Comparison of ENCODE assay signal across 14 cellular contexts in the genomic region with DNA sequence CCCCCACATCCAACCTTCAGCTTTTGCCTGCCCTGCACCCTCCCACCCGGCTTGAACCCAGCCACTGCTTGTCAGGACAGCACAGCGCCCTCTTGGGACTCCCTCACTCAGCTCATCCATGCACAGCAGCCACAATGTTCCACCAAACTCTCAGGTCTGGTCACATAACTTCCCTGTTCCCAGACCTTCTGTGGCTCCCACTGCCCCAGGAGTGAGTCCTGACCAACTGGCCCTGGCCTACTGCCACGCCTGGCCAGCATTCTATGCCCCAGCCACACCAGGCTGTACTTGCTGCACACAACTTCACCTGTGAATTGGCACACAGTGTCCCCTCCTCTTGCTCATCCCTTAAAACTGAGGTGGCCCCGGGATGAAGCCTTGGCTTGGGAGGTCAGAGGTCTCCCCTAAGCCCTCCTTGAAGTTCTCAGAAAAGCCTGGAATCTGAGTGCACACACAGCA. TPM values are rescaled to one million over a fixed set of nuclear protein-coding genes. Genes with fewer than 3 reads are reported as not detected.
DNase-seq lines count a peak whose midpoint lies in the region; ATAC-seq, FAIRE-seq and TF ChIP-seq lines count a peak whose summit lies in the region.
"Had no signal": no experiment of that assay in that cellular context is flagged by ENCODE, and none has a peak within 500 bp of the region (broad histone marks: within the 10 kb centered on the region; RNA-seq: fewer than 3 reads in every experiment).

No MANE protein-coding gene starts in this region.

- H3K36me3 Mint-ChIP-seq in WTC11: peaks cover 74% of the 10 kb centered on the region

- TF ChIP-seq CTCF in right atrium auricular region (IDR thresholded peaks at IDR 0.05) (no peak), WTC11 (IDR thresholded peaks at IDR 0.05) (no peak), HepG2 (CRISPR knock-in tag; IDR thresholded peaks at IDR 0.05) (peak; percentile 34; the same call in 1 of the 2 replicates)

- ATAC-seq in Right ventricle myocardium inferior (no peak), WTC11 (peak; percentile 46), HepG2 (no peak), HG03520 (IDR thresholded peaks at IDR 0.05; ENCODE audit: unreplicated experiment) (no peak), HG03460 (IDR thresholded peaks at IDR 0.05; ENCODE audit: unreplicated experiment) (no peak)

- DNase-seq in right atrium auricular region (ENCODE audit: low spot score) (peak; percentile 52), Right ventricle myocardium inferior (ENCODE audit: missing footprints) (no peak), WTC11 (ENCODE audit: low spot score) (peak; percentile 32), HepG2 (ENCODE audit: low spot score) (no peak), NCI-H2107 treated with DMSO at 0.1 percent for 48 hours (lab: John Stamatoyannopoulos, UW; ENCODE audit: unreplicated experiment) (no peak), HEK293T (ENCODE audit: extremely low spot score) (no peak)
- DNase-seq: activated CD4-positive, alpha-beta T cell treated with anti-CD3 and anti-CD28 coated beads, Interleukin-2, amount 10 ng/mL, durations not matched to agents 24 days and 14 days; NCI-H1694 treated with DMSO at 0.1 percent for 48 hours; SHP77 treated with DMSO at 0.1 percent for 48 hours had no signal

- no peaks in the 10 kb centered on the region for H3K4me1 ChIP-seq in right atrium auricular region
- no peaks in the 10 kb centered on the region for H3K4me1 ChIP-seq in HepG2 (ENCODE audit: insufficient read depth, low read length)

- H2AFZ ChIP-seq in HepG2 (ENCODE audit: low read length): no peak overlapping the region

- no peak overlapping the region for H3K27ac Mint-ChIP-seq in WTC11
- H3K27ac Mint-ChIP-seq: activated CD4-positive, alpha-beta T cell treated with anti-CD3 and anti-CD28 coated beads, Interleukin-2, amount 10 ng/mL, durations not matched to agents 24 days and 14 days had no signal

- H3K27me3 ChIP-seq in right atrium auricular region (no peaks in the 10 kb centered on the region), HepG2 (ENCODE audit: control insufficient read depth in 1 of 2, insufficient read depth in 2 of 2, low read length in 2 of 2) (no peaks in the 10 kb centered on the region)

- CTCF ChIA-PET in WTC11 (lab: Charles Lee) (interaction anchor here (1.0 to 3.9 kb wide), 7 partner anchors 8 to 130 kb away, joined by 3 to 49 read pairs (median 3); a partner anchor contains a TSS), HepG2 (lab: Yijun Ruan, JAX; ENCODE audit: low intra/inter-chr PET ratio, low total read pairs) (interaction anchor here (1.6 kb wide), 1 partner anchor 27 kb away, joined by 5 read pairs; no protein-coding TSS in a partner anchor), HEK293T (lab: Yijun Ruan, JAX) (interaction anchor here (0.9 to 3.7 kb wide), 5 partner anchors 8 to 135 kb away, joined by 3 to 35 read pairs (median 4); no protein-coding TSS in a partner anchor)

- TF ChIP-seq RAD21 in HepG2 (CRISPR knock-in tag; IDR thresholded peaks at IDR 0.05): no peak

- BruUV-seq in HepG2 (replicated peaks; lab: Mats Ljungman, UMichigan): no TSS peak

- H3K9me3 ChIP-seq in right atrium auricular region: no peaks in the 10 kb centered on the region
- H3K9me3 ChIP-seq in HepG2 (ENCODE audit: low read length): no peaks in the 10 kb centered on the region

- peaks cover 91% of the 10 kb centered on the region for H3K36me3 ChIP-seq in right atrium auricular region
- peaks cover 83 to 100% of the 10 kb centered on the region in 2 experiments for H3K36me3 ChIP-seq in HepG2 (replicated peaks in 1 of 2; ENCODE audit: control insufficient read depth in 1 of 2, insufficient read depth in 2 of 2, low read length in 2 of 2)

- 0 out of 4 replicates have a peak, but pooled peaks of 1 of the 2 experiments have one; percentile 12 for TF ChIP-seq POLR2A in HepG2 (IDR thresholded peaks at IDR 0.05; ENCODE audit: insufficient read depth in 1 of 2, low read depth in 2 of 2, low read length in 2 of 2)

- H3K79me2 ChIP-seq in HepG2 (ENCODE audit: insufficient read depth, low read length): no peaks in the 10 kb centered on the region

- FAIRE-seq in HepG2 (lab: Jason Lieb, UNC): no peak

- H4K20me1 ChIP-seq in HepG2 (ENCODE audit: insufficient read depth, low read length): peaks cover 12% of the 10 kb centered on the region; the same call in 1 of the 2 replicates

- no peaks in the 10 kb centered on the region for H3K9me3 Mint-ChIP-seq in WTC11
- H3K9me3 Mint-ChIP-seq: activated CD4-positive, alpha-beta T cell treated with anti-CD3 and anti-CD28 coated beads, Interleukin-2, amount 10 ng/mL, durations not matched to agents 24 days and 14 days; brain; CD8-positive, alpha-beta memory T cell had no signal

- TF ChIP-seq EP300 in HepG2 (IDR thresholded peaks at IDR 0.05; ENCODE audit: low read depth in 2 of 2, low read length in 2 of 2) (no peak), HepG2 (CRISPR knock-in tag; IDR thresholded peaks at IDR 0.05; ENCODE audit: borderline replicate concordance) (no peak)

- 95% methylated on average over 3 of the region's 4 CpGs for WGBS in HepG2 (ENCODE audit: low lambda C conversion rate)

- no peak overlapping the region for H3K4me3 Mint-ChIP-seq in WTC11
- H3K4me3 Mint-ChIP-seq: activated CD4-positive, alpha-beta T cell treated with anti-CD3 and anti-CD28 coated beads, Interleukin-2, amount 10 ng/mL, durations not matched to agents 24 days and 14 days; brain; CD8-positive, alpha-beta memory T cell had no signal

- H3K27ac ChIP-seq in right atrium auricular region: no peak overlapping the region
- no peak overlapping the region for H3K27ac ChIP-seq in HepG2 (ENCODE audit: extremely low read length, insufficient read depth, low read length)

- H3K4me1 Mint-ChIP-seq in WTC11: no peaks in the 10 kb centered on the region
- H3K4me1 Mint-ChIP-seq: activated CD4-positive, alpha-beta T cell treated with anti-CD3 and anti-CD28 coated beads, Interleukin-2, amount 10 ng/mL, durations not matched to agents 24 days and 14 days; brain; CD8-positive, alpha-beta memory T cell had no signal

- H3K27me3 Mint-ChIP-seq in WTC11 (ENCODE audit: low read depth): no peaks in the 10 kb centered on the region
- H3K27me3 Mint-ChIP-seq: activated CD4-positive, alpha-beta T cell treated with anti-CD3 and anti-CD28 coated beads, Interleukin-2, amount 10 ng/mL, durations not matched to agents 24 days and 14 days had no signal

- POLR2A ChIA-PET in WTC11 (lab: Charles Lee): interaction anchor here (1.4 kb wide), 1 partner anchor 23 kb away, joined by 5 read pairs; no protein-coding TSS in a partner anchor
- POLR2A ChIA-PET in HepG2 (lab: Yijun Ruan, JAX): interaction anchor here (0.9 to 1.5 kb wide), 2 partner anchors 9 to 31 kb away, joined by 3 to 5 read pairs; a partner anchor contains a TSS
- POLR2A ChIA-PET in HEK293T (lab: Yijun Ruan, JAX): interaction anchor here (2.4 kb wide), 1 partner anchor 27 kb away, joined by 8 read pairs; no protein-coding TSS in a partner anchor

- intact Hi-C loops in Right ventricle myocardium inferior (cut with DNase I): no loop called here
- intact Hi-C loops in HepG2 (cut with micrococcal nuclease; ENCODE audit: unreplicated experiment): no loop called here

- H3K4me3 ChIP-seq in right atrium auricular region (no peak overlapping the region), HepG2 (replicated peaks in 1 of 3; ENCODE audit: insufficient read depth in 1 of 3, low read depth in 2 of 3, low read length in 3 of 3) (no peak overlapping the region)

- no peak overlapping the region for H3K4me2 ChIP-seq in HepG2 (ENCODE audit: low read depth, low read length)

- no peak overlapping the region for H3K9ac ChIP-seq in HepG2 (ENCODE audit: insufficient read depth, low read depth, low read length)

- in situ Hi-C loops in HepG2 (cut with HindIII; ENCODE audit: extremely low pct_ligation_motif_present, low pct_unique_long_range_greater_than_20kb): no loop called here

RNA-seq across cellular contexts. Expression of a gene that starts 21.0 kb away (rescaled TPM):
- total RNA-seq in right atrium auricular region (10 to 100 TPM; 69.4 to 73.0 TPM), Right ventricle myocardium inferior (45.4 TPM), WTC11 (2021) (119 to 143 TPM (median 125 TPM) in 3 replicates), HepG2 (2016; rRNA removed; fragmentation: Illumina TruSeq; extraction: Trizol) (25.4 and 86.0 TPM in 2 replicates)
- total RNA-seq in HepG2 (2016; cell fraction: cytosol; rRNA removed; fragmentation: Illumina TruSeq; extraction: Trizol; ENCODE audit: low read depth): 33.1 and 33.9 TPM in 2 replicates
- 23.9 and 92.3 TPM in 2 replicates for total RNA-seq in HepG2 (2016; cell fraction: insoluble cytoplasmic fraction; rRNA removed; fragmentation: Illumina TruSeq; extraction: Trizol)
- total RNA-seq in HepG2 (2016; cell fraction: membrane; rRNA removed; fragmentation: Illumina TruSeq; extraction: Trizol): 30.7 and 31.8 TPM in 2 replicates
- 140 and 158 TPM in 2 replicates for total RNA-seq in HepG2 (2016; cell fraction: nucleus; rRNA removed; fragmentation: Illumina TruSeq; extraction: Trizol)
- polyA plus RNA-seq in HepG2 (2011; rRNA removed): 143 and 179 TPM in 2 replicates
- polyA plus RNA-seq in HepG2 (2011; cell fraction: cytosol; rRNA removed): 71.5 and 83.2 TPM in 2 replicates
- polyA plus RNA-seq in HepG2 (2011; cell fraction: nucleus; rRNA removed): 1,144 and 1,345 TPM in 2 replicates
- polyA plus RNA-seq in HepG2 (2012): 140 and 149 TPM in 2 replicates
- 5.5 and 6.7 TPM in 2 replicates for polyA plus RNA-seq in HepG2 (2016; cell fraction: cytosol; fragmentation: Illumina TruSeq; extraction: Trizol; ENCODE audit: low read depth)
- polyA plus RNA-seq in HepG2 (2016; cell fraction: insoluble cytoplasmic fraction; fragmentation: Illumina TruSeq; extraction: Trizol; ENCODE audit: low read depth): 23.3 and 26.9 TPM in 2 replicates
- polyA plus RNA-seq in HepG2 (2016; cell fraction: membrane; fragmentation: Illumina TruSeq; extraction: Trizol; ENCODE audit: low read depth): 12.8 and 12.9 TPM in 2 replicates
- polyA plus RNA-seq in HepG2 (2016; cell fraction: nucleus; fragmentation: Illumina TruSeq; extraction: Trizol; ENCODE audit: insufficient read depth, low read depth): 420 and 470 TPM in 2 replicates
- polyA minus RNA-seq in HepG2 (2011; rRNA and poly(A)+ RNA removed; ENCODE audit: low replicate concordance): 83.4 and 325 TPM in 2 replicates
- polyA minus RNA-seq in HepG2 (2011; cell fraction: cytosol; rRNA and poly(A)+ RNA removed): 54.4 and 79.5 TPM in 2 replicates
- 295 and 329 TPM in 2 replicates for polyA minus RNA-seq in HepG2 (2011; cell fraction: nucleus; rRNA and poly(A)+ RNA removed)

RNA-seq across cellular contexts. Expression of a gene that starts 31.1 kb away (rescaled TPM):
- total RNA-seq in right atrium auricular region (1 to 10 TPM; 8.4 to 9.2 TPM), Right ventricle myocardium inferior (13.3 TPM), WTC11 (2021) (23.9 to 25.1 TPM (median 24.7 TPM) in 3 replicates), HepG2 (2016; rRNA removed; fragmentation: Illumina TruSeq; extraction: Trizol) (29.4 and 38.3 TPM in 2 replicates)
- 7.6 and 8.2 TPM in 2 replicates for total RNA-seq in HepG2 (2016; cell fraction: cytosol; rRNA removed; fragmentation: Illumina TruSeq; extraction: Trizol; ENCODE audit: low read depth)
- 33.5 and 38.7 TPM in 2 replicates for total RNA-seq in HepG2 (2016; cell fraction: insoluble cytoplasmic fraction; rRNA removed; fragmentation: Illumina TruSeq; extraction: Trizol)
- 12.2 and 12.5 TPM in 2 replicates for total RNA-seq in HepG2 (2016; cell fraction: membrane; rRNA removed; fragmentation: Illumina TruSeq; extraction: Trizol)
- 12.4 and 13.6 TPM in 2 replicates for total RNA-seq in HepG2 (2016; cell fraction: nucleus; rRNA removed; fragmentation: Illumina TruSeq; extraction: Trizol)
- 15.5 and 18.1 TPM in 2 replicates for polyA plus RNA-seq in HepG2 (2011; rRNA removed)
- 16.8 and 19.2 TPM in 2 replicates for polyA plus RNA-seq in HepG2 (2011; cell fraction: cytosol; rRNA removed)
- 6.5 and 8.5 TPM in 2 replicates for polyA plus RNA-seq in HepG2 (2011; cell fraction: nucleus; rRNA removed)
- 8.4 and 9.8 TPM in 2 replicates for polyA plus RNA-seq in HepG2 (2012)
- 3.9 and 4.9 TPM in 2 replicates for polyA plus RNA-seq in HepG2 (2016; cell fraction: cytosol; fragmentation: Illumina TruSeq; extraction: Trizol; ENCODE audit: low read depth)
- 29.3 and 29.9 TPM in 2 replicates for polyA plus RNA-seq in HepG2 (2016; cell fraction: insoluble cytoplasmic fraction; fragmentation: Illumina TruSeq; extraction: Trizol; ENCODE audit: low read depth)
- 8.0 TPM in 2 replicates for polyA plus RNA-seq in HepG2 (2016; cell fraction: membrane; fragmentation: Illumina TruSeq; extraction: Trizol; ENCODE audit: low read depth)
- polyA plus RNA-seq in HepG2 (2016; cell fraction: nucleus; fragmentation: Illumina TruSeq; extraction: Trizol; ENCODE audit: insufficient read depth, low read depth): 16.3 and 19.0 TPM in 2 replicates
- 11.3 and 25.4 TPM in 2 replicates for polyA minus RNA-seq in HepG2 (2011; rRNA and poly(A)+ RNA removed; ENCODE audit: low replicate concordance)
- 4.5 and 4.7 TPM in 2 replicates for polyA minus RNA-seq in HepG2 (2011; cell fraction: cytosol; rRNA and poly(A)+ RNA removed)
- polyA minus RNA-seq in HepG2 (2011; cell fraction: nucleus; rRNA and poly(A)+ RNA removed): 3.0 and 3.3 TPM in 2 replicates

RNA-seq across cellular contexts. Expression of a gene that starts 31.2 kb away (rescaled TPM):
- 100 to 1,000 TPM; 194 to 286 TPM for total RNA-seq in right atrium auricular region
- total RNA-seq in Right ventricle myocardium inferior: 251 TPM
- total RNA-seq in WTC11 (2021): 281 to 318 TPM (median 285 TPM) in 3 replicates
- 486 and 510 TPM in 2 replicates for total RNA-seq in HepG2 (2016; rRNA removed; fragmentation: Illumina TruSeq; extraction: Trizol)
- total RNA-seq in HepG2 (2016; cell fraction: cytosol; rRNA removed; fragmentation: Illumina TruSeq; extraction: Trizol; ENCODE audit: low read depth): 913 and 1,296 TPM in 2 replicates
- total RNA-seq in HepG2 (2016; cell fraction: insoluble cytoplasmic fraction; rRNA removed; fragmentation: Illumina TruSeq; extraction: Trizol): 511 and 522 TPM in 2 replicates
- 763 and 886 TPM in 2 replicates for total RNA-seq in HepG2 (2016; cell fraction: membrane; rRNA removed; fragmentation: Illumina TruSeq; extraction: Trizol)
- 177 and 187 TPM in 2 replicates for total RNA-seq in HepG2 (2016; cell fraction: nucleus; rRNA removed; fragmentation: Illumina TruSeq; extraction: Trizol)
- 80.9 and 100 TPM in 2 replicates for polyA plus RNA-seq in HepG2 (2011; rRNA removed)
- 69.9 and 96.6 TPM in 2 replicates for polyA plus RNA-seq in HepG2 (2011; cell fraction: cytosol; rRNA removed)
- polyA plus RNA-seq in HepG2 (2011; cell fraction: nucleus; rRNA removed): 23.2 and 42.0 TPM in 2 replicates
- polyA plus RNA-seq in HepG2 (2012): 194 and 244 TPM in 2 replicates
- 1,200 and 1,620 TPM in 2 replicates for polyA plus RNA-seq in HepG2 (2016; cell fraction: cytosol; fragmentation: Illumina TruSeq; extraction: Trizol; ENCODE audit: low read depth)
- 517 and 532 TPM in 2 replicates for polyA plus RNA-seq in HepG2 (2016; cell fraction: insoluble cytoplasmic fraction; fragmentation: Illumina TruSeq; extraction: Trizol; ENCODE audit: low read depth)
- 742 and 956 TPM in 2 replicates for polyA plus RNA-seq in HepG2 (2016; cell fraction: membrane; fragmentation: Illumina TruSeq; extraction: Trizol; ENCODE audit: low read depth)
- 336 and 389 TPM in 2 replicates for polyA plus RNA-seq in HepG2 (2016; cell fraction: nucleus; fragmentation: Illumina TruSeq; extraction: Trizol; ENCODE audit: insufficient read depth, low read depth)
- 4.4 and 15.7 TPM in 2 replicates for polyA minus RNA-seq in HepG2 (2011; rRNA and poly(A)+ RNA removed; ENCODE audit: low replicate concordance)
- 18.7 and 23.2 TPM in 2 replicates for polyA minus RNA-seq in HepG2 (2011; cell fraction: cytosol; rRNA and poly(A)+ RNA removed)
- polyA minus RNA-seq in HepG2 (2011; cell fraction: nucleus; rRNA and poly(A)+ RNA removed): 18.4 and 25.9 TPM in 2 replicates

RNA-seq across cellular contexts. Expression of a gene that starts 36.8 kb away (rescaled TPM):
- total RNA-seq in right atrium auricular region: not detected
- not detected for total RNA-seq in Right ventricle myocardium inferior
- total RNA-seq in WTC11 (2021): 1.9 to 2.5 TPM (median 2.0 TPM) in 3 replicates
- not detected in 2 replicates for total RNA-seq in HepG2 (2016; rRNA removed; fragmentation: Illumina TruSeq; extraction: Trizol)
- total RNA-seq in HepG2 (2016; cell fraction: cytosol; rRNA removed; fragmentation: Illumina TruSeq; extraction: Trizol; ENCODE audit: low read depth): not detected in 2 replicates
- total RNA-seq in HepG2 (2016; cell fraction: insoluble cytoplasmic fraction; rRNA removed; fragmentation: Illumina TruSeq; extraction: Trizol): not detected in 2 replicates
- total RNA-seq in HepG2 (2016; cell fraction: membrane; rRNA removed; fragmentation: Illumina TruSeq; extraction: Trizol): not detected in 2 replicates
- total RNA-seq in HepG2 (2016; cell fraction: nucleus; rRNA removed; fragmentation: Illumina TruSeq; extraction: Trizol): not detected in 2 replicates
- not detected in 2 replicates for polyA plus RNA-seq in HepG2 (2011; rRNA removed)
- polyA plus RNA-seq in HepG2 (2011; cell fraction: cytosol; rRNA removed): not detected in 2 replicates
- polyA plus RNA-seq in HepG2 (2011; cell fraction: nucleus; rRNA removed): not detected in 2 replicates
- 0.25 and 0.48 TPM in 2 replicates for polyA plus RNA-seq in HepG2 (2012)
- polyA plus RNA-seq in HepG2 (2016; cell fraction: cytosol; fragmentation: Illumina TruSeq; extraction: Trizol; ENCODE audit: low read depth): not detected in 2 replicates
- not detected in 2 replicates for polyA plus RNA-seq in HepG2 (2016; cell fraction: insoluble cytoplasmic fraction; fragmentation: Illumina TruSeq; extraction: Trizol; ENCODE audit: low read depth)
- polyA plus RNA-seq in HepG2 (2016; cell fraction: membrane; fragmentation: Illumina TruSeq; extraction: Trizol; ENCODE audit: low read depth): not detected in 2 replicates
- not detected in 2 replicates for polyA plus RNA-seq in HepG2 (2016; cell fraction: nucleus; fragmentation: Illumina TruSeq; extraction: Trizol; ENCODE audit: insufficient read depth, low read depth)
- not detected in 2 replicates for polyA minus RNA-seq in HepG2 (2011; rRNA and poly(A)+ RNA removed; ENCODE audit: low replicate concordance)
- not detected in 2 replicates for polyA minus RNA-seq in HepG2 (2011; cell fraction: cytosol; rRNA and poly(A)+ RNA removed)
- polyA minus RNA-seq in HepG2 (2011; cell fraction: nucleus; rRNA and poly(A)+ RNA removed): not detected in 2 replicates
- total RNA-seq: CD8-positive, alpha-beta memory T cell; mononuclear cell had no signal
- polyA plus RNA-seq: CD8-positive, alpha-beta memory T cell had no signal

RNA-seq across cellular contexts. Expression of a gene that starts 37.7 kb away (rescaled TPM):
- total RNA-seq in right atrium auricular region (1 to 10 TPM; 2.0 to 3.1 TPM), Right ventricle myocardium inferior (3.2 TPM), WTC11 (2021) (15.5 to 18.2 TPM (median 15.6 TPM) in 3 replicates), HepG2 (2016; rRNA removed; fragmentation: Illumina TruSeq; extraction: Trizol) (11.4 and 12.5 TPM in 2 replicates)
- total RNA-seq in HepG2 (2016; cell fraction: cytosol; rRNA removed; fragmentation: Illumina TruSeq; extraction: Trizol; ENCODE audit: low read depth): 2.6 and 2.7 TPM in 2 replicates
- total RNA-seq in HepG2 (2016; cell fraction: insoluble cytoplasmic fraction; rRNA removed; fragmentation: Illumina TruSeq; extraction: Trizol): 9.5 and 10.4 TPM in 2 replicates
- total RNA-seq in HepG2 (2016; cell fraction: membrane; rRNA removed; fragmentation: Illumina TruSeq; extraction: Trizol): 2.4 and 3.4 TPM in 2 replicates
- 7.4 and 11.0 TPM in 2 replicates for total RNA-seq in HepG2 (2016; cell fraction: nucleus; rRNA removed; fragmentation: Illumina TruSeq; extraction: Trizol)
- 5.1 and 5.3 TPM in 2 replicates for polyA plus RNA-seq in HepG2 (2011; rRNA removed)
- polyA plus RNA-seq in HepG2 (2011; cell fraction: cytosol; rRNA removed): 3.7 and 4.7 TPM in 2 replicates
- 12.6 and 13.3 TPM in 2 replicates for polyA plus RNA-seq in HepG2 (2011; cell fraction: nucleus; rRNA removed)
- polyA plus RNA-seq in HepG2 (2012): 3.2 and 4.1 TPM in 2 replicates
- 0.97 and 1.0 TPM in 2 replicates for polyA plus RNA-seq in HepG2 (2016; cell fraction: cytosol; fragmentation: Illumina TruSeq; extraction: Trizol; ENCODE audit: low read depth)
- 7.8 and 11.5 TPM in 2 replicates for polyA plus RNA-seq in HepG2 (2016; cell fraction: insoluble cytoplasmic fraction; fragmentation: Illumina TruSeq; extraction: Trizol; ENCODE audit: low read depth)
- polyA plus RNA-seq in HepG2 (2016; cell fraction: membrane; fragmentation: Illumina TruSeq; extraction: Trizol; ENCODE audit: low read depth): 1.2 and 1.5 TPM in 2 replicates
- 14.7 and 21.6 TPM in 2 replicates for polyA plus RNA-seq in HepG2 (2016; cell fraction: nucleus; fragmentation: Illumina TruSeq; extraction: Trizol; ENCODE audit: insufficient read depth, low read depth)
- polyA minus RNA-seq in HepG2 (2011; rRNA and poly(A)+ RNA removed; ENCODE audit: low replicate concordance): 11.5 and 35.8 TPM in 2 replicates
- 2.1 and 3.8 TPM in 2 replicates for polyA minus RNA-seq in HepG2 (2011; cell fraction: cytosol; rRNA and poly(A)+ RNA removed)
- 5.2 and 9.8 TPM in 2 replicates for polyA minus RNA-seq in HepG2 (2011; cell fraction: nucleus; rRNA and poly(A)+ RNA removed)

Comparison
In these comparisons a context has a peak if more than half of its experiments do, and no peak if none do; other contexts are left out.
1. DNase-seq: peak in right atrium auricular region (single experiment) and WTC11 (single experiment); none in Right ventricle myocardium inferior (single experiment), HepG2 (single experiment), NCI-H2107 treated with DMSO at 0.1 percent for 48 hours (single experiment) and HEK293T (single experiment).